In genomic region chr3:171366043-171366442, GRCh38 we compare ENCODE assay signal across 8 cellular contexts.
"Had no signal": no experiment of that assay in that cellular context is flagged by ENCODE, and none has a peak within 500 bp of the region (broad histone marks: within the 10 kb centered on the region; RNA-seq: fewer than 3 reads in every experiment).

No MANE protein-coding gene starts in this region.

- DNase-seq: GM23248, GOT3, H7, HFFc6, KBM-7 had no signal

- H3K4me3 ChIP-seq: GM23248, HAP-1 had no signal

- H3K27ac ChIP-seq: GM23248, HL-60 had no signal

- H3K4me1 Mint-ChIP-seq: IgD-negative memory B cell had no signal

- H3K27ac Mint-ChIP-seq: HFFc6, IgD-negative memory B cell had no signal

- H3K4me3 Mint-ChIP-seq: HFFc6, IgD-negative memory B cell had no signal

- H3K9me3 Mint-ChIP-seq: HFFc6, IgD-negative memory B cell had no signal
